In the genomic region with DNA sequence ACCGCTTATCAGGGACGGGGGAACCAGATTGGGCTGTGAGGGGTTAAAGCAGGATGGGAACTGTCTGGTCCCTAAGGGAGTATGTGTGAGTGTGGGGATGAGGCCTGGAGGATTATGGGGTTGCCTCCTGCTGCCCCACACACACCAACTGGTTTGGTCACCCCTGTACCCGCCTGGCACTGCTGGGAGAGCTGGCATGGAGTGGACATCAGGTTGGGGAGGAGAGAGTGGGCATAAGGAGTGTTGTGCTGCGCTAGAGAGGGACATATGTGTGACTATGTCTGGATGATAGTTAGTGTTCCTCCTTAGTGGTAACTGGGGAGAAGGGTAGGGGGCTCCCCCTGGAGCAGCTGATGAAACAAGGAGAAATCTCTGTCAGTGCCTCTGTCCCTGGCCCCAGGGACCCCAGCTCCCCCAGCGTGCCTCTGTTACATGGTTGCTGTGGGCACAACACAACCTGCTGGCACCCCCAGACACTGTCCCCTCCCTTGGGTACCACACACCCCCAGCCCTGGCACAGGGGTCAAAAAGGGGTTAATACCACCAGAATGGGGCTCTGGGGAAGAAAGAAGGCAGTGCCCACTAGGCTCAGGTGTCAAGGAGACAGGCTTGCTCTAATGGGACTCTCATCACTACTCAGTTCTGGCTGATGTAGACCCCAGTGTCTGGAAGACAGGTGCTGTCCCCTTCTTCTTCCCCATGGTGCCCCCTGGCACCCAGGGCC, we compare ENCODE assay signal across 8 cellular contexts. TPM values are rescaled to one million over a fixed set of nuclear protein-coding genes. Genes with fewer than 3 reads are reported as not detected.
DNase-seq lines count a peak whose midpoint lies in the region; ATAC-seq and TF ChIP-seq lines count a peak whose summit lies in the region.

No MANE protein-coding gene starts in this region.

- peak overlapping the region; percentile 85 for H3K4me3 Mint-ChIP-seq in activated CD8-positive, alpha-beta T cell treated with anti-CD3 and anti-CD28 coated beads for 36 hours

- H3K27me3 ChIP-seq in HAP-1 (ENCODE audit: low read depth) (no peaks in the 10 kb centered on the region), skeletal muscle tissue (ENCODE audit: control insufficient read depth in 3 of 3, insufficient read depth in 3 of 3, low read length in 3 of 3) (no peaks in the 10 kb centered on the region)

- in situ Hi-C loops in HAP-1 (cut with MboI; ENCODE audit: low sequenced_read_pairs): no loop called here

- peaks cover 5% of the 10 kb centered on the region for H3K36me3 Mint-ChIP-seq in activated CD8-positive, alpha-beta T cell treated with anti-CD3 and anti-CD28 coated beads for 36 hours (ENCODE audit: low read depth)

- H3K4me1 ChIP-seq in HAP-1 (peaks cover 13% of the 10 kb centered on the region), skeletal muscle tissue (ENCODE audit: control insufficient read depth in 3 of 3, insufficient read depth in 3 of 3, low read length in 3 of 3) (peaks cover 58 to 66% (median 61%) of the 10 kb centered on the region in 3 donors)

- TF ChIP-seq CTCF in activated CD8-positive, alpha-beta T cell treated with anti-CD3 and anti-CD28 coated beads for 36 hours (IDR thresholded peaks at IDR 0.05): no peak

- H3K9me3 Mint-ChIP-seq in activated CD8-positive, alpha-beta T cell treated with anti-CD3 and anti-CD28 coated beads for 36 hours: no peaks in the 10 kb centered on the region

- no peak for ATAC-seq in activated CD8-positive, alpha-beta T cell treated with anti-CD3 and anti-CD28 coated beads for 36 hours
- ATAC-seq in left ventricle myocardium superior (no peak), GM21723 (IDR thresholded peaks at IDR 0.05; ENCODE audit: unreplicated experiment) (no peak), GM19035 (IDR thresholded peaks at IDR 0.05; ENCODE audit: unreplicated experiment) (no peak)

- no peaks in the 10 kb centered on the region for H3K9me3 ChIP-seq in HAP-1
- no peaks in the 10 kb centered on the region for H3K9me3 ChIP-seq in skeletal muscle tissue (ENCODE audit: control insufficient read depth in 3 of 3, low read length in 3 of 3)

- H3K4me3 ChIP-seq in HAP-1 (peak overlapping the region; percentile 77), skeletal muscle tissue (ENCODE audit: low read length in 3 of 3) (peak overlapping the region; percentile 75 to 96 (median 95))

- peaks cover 50% of the 10 kb centered on the region for H3K4me1 Mint-ChIP-seq in activated CD8-positive, alpha-beta T cell treated with anti-CD3 and anti-CD28 coated beads for 36 hours (ENCODE audit: low read depth)

- H3K27ac Mint-ChIP-seq in activated CD8-positive, alpha-beta T cell treated with anti-CD3 and anti-CD28 coated beads for 36 hours: peak overlapping the region; percentile 87

- peak overlapping the region; percentile 97 for H3K27ac ChIP-seq in skeletal muscle tissue (ENCODE audit: low read depth, low read length)

- DNase-seq in HAP-1 (ENCODE audit: low spot score in 2 of 2) (no peak), left ventricle myocardium superior (peak; percentile 28), NCI-H510A (lab: John Stamatoyannopoulos, UW) (no peak), KG1 (lab: John Stamatoyannopoulos, UW) (no peak)
- peak; percentile 46 for DNase-seq in activated CD8-positive, alpha-beta T cell treated with anti-CD3 and anti-CD28 coated beads for 36 hours

- no peaks in the 10 kb centered on the region; the same call in 1 of the 2 replicates for H3K36me3 ChIP-seq in HAP-1 (replicated peaks)
- no peaks in the 10 kb centered on the region for H3K36me3 ChIP-seq in skeletal muscle tissue (ENCODE audit: control insufficient read depth in 3 of 3, insufficient read depth in 3 of 3, low read length in 3 of 3)

- CTCF ChIA-PET in activated CD8-positive, alpha-beta T cell treated with anti-CD3 and anti-CD28 coated beads for 36 hours (lab: Charles Lee): interaction anchor here (0.8 to 2.0 kb wide), 2 partner anchors 13 to 68 kb away, joined by 3 to 14 read pairs; a partner anchor contains a TSS

- H3K27me3 Mint-ChIP-seq in activated CD8-positive, alpha-beta T cell treated with anti-CD3 and anti-CD28 coated beads for 36 hours: no peaks in the 10 kb centered on the region

- POLR2A ChIA-PET in activated CD8-positive, alpha-beta T cell treated with anti-CD3 and anti-CD28 coated beads for 36 hours (lab: Charles Lee): interaction anchor here (0.8 to 1.9 kb wide), 4 partner anchors 8 to 28 kb away, joined by 3 to 7 read pairs (median 4); a partner anchor contains a TSS

- H3K9ac ChIP-seq in skeletal muscle tissue (ENCODE audit: low read depth in 1 of 3, low read length in 3 of 3): peak overlapping the region; percentile 69 to 96 (median 86)

- intact Hi-C loops in activated CD8-positive, alpha-beta T cell treated with anti-CD3 and anti-CD28 coated beads for 36 hours (cut with micrococcal nuclease): no loop called here
- intact Hi-C loops in left ventricle myocardium superior (cut with micrococcal nuclease): no loop called here

RNA-seq across cellular contexts. Expression of a gene that starts 1.9 kb away (rescaled TPM):
- 10 to 100 TPM; 26.3 to 26.5 TPM for total RNA-seq in activated CD8-positive, alpha-beta T cell treated with anti-CD3 and anti-CD28 coated beads for 36 hours
- total RNA-seq in left ventricle myocardium superior (58.9 TPM), skeletal muscle tissue (7.8 TPM)

RNA-seq across cellular contexts. Expression of a gene that starts 11.1 kb away (rescaled TPM):
- not detected for total RNA-seq in activated CD8-positive, alpha-beta T cell treated with anti-CD3 and anti-CD28 coated beads for 36 hours
- total RNA-seq in left ventricle myocardium superior (not detected), skeletal muscle tissue (not detected)

RNA-seq across cellular contexts. Expression of a gene that starts 21.4 kb away (rescaled TPM):
- total RNA-seq in activated CD8-positive, alpha-beta T cell treated with anti-CD3 and anti-CD28 coated beads for 36 hours: 10 to 100 TPM; 31.5 to 32.9 TPM
- total RNA-seq in left ventricle myocardium superior (31.4 TPM), skeletal muscle tissue (16.2 TPM)

RNA-seq across cellular contexts. Expression of a gene that starts 29.1 kb away (rescaled TPM):
- under 1 TPM; 0.20 to 0.36 TPM for total RNA-seq in activated CD8-positive, alpha-beta T cell treated with anti-CD3 and anti-CD28 coated beads for 36 hours
- total RNA-seq in left ventricle myocardium superior (0.37 TPM), skeletal muscle tissue (not detected)

RNA-seq across cellular contexts. Expression of a gene that starts 29.1 kb away (rescaled TPM):
- not detected for total RNA-seq in activated CD8-positive, alpha-beta T cell treated with anti-CD3 and anti-CD28 coated beads for 36 hours
- total RNA-seq in left ventricle myocardium superior: not detected
- total RNA-seq in skeletal muscle tissue: not detected

Comparison
In these comparisons a context has a peak if more than half of its experiments do, and no peak if none do; other contexts are left out.
1. DNase-seq: peak in activated CD8-positive, alpha-beta T cell treated with anti-CD3 and anti-CD28 coated beads for 36 hours (single experiment) and left ventricle myocardium superior (single experiment); none in HAP-1 (0 of 2), NCI-H510A (single experiment) and KG1 (single experiment).